Comparison of ENCODE assay signal across 11 cellular contexts in the genomic region with DNA sequence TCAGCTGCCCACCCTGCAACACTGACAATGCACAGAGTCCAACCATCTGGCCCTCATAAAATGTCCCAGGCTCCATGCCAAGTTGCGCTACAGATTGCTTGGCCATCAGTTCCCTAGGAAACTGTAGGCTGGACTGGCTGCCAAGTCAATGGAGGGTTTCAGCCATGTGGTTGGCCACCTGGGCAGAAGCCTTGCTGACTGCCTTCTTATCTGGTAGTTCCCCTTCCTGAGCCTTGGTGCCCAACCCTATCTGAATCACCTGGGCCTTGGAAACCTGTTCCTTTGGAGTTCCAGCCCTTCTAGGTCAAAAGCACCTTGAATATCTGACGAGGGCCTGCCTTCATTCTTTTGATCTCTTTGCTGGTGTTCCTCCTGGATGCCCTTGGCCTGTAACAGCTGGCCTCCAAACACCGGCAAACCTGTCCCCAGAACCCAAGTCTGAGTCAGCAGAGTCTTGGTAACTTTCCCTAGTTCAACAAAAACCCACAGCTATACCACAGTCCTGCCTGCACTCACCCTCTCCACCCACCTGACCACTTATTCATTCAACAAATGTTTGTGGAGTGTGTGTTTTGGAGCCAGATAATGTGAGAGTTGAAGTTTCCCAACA. TPM values are rescaled to one million over a fixed set of nuclear protein-coding genes. Genes with fewer than 3 reads are reported as not detected.
DNase-seq lines count a peak whose midpoint lies in the region; ATAC-seq and TF ChIP-seq lines count a peak whose summit lies in the region.
"Had no signal": no experiment of that assay in that cellular context is flagged by ENCODE, and none has a peak within 500 bp of the region (broad histone marks: within the 10 kb centered on the region; RNA-seq: fewer than 3 reads in every experiment).

No MANE protein-coding gene starts in this region.

- no peak overlapping the region for H3K27ac ChIP-seq in BLaER1 treated with 17β-estradiol and CSF1 and Interleukin-3, amounts not matched to agents 10 nM and 100 nM
- no peak overlapping the region for H3K27ac ChIP-seq in vagina
- H3K27ac ChIP-seq: thoracic aorta had no signal

- no peak for TF ChIP-seq POLR2A in vagina (IDR thresholded peaks at IDR 0.05)

- peak overlapping the region; percentile 8 to 60 (median 46); a peak in 21 of 22 replicates for H3K4me2 ChIP-seq in BLaER1 treated with 17β-estradiol and CSF1 and Interleukin-3, amounts not matched to agents 10 nM and 100 nM

- H3K4me3 Mint-ChIP-seq in activated B cell treated with CpG ODN at 0.5 μM for 24 hours, result peak overlapping the region; percentile 21
- H3K4me3 Mint-ChIP-seq: neural crest cell had no signal

- H4K20me1 ChIP-seq in BLaER1 treated with 17β-estradiol and CSF1 and Interleukin-3, amounts not matched to agents 10 nM and 100 nM, result no peaks in the 10 kb centered on the region

- CTCF ChIA-PET in activated B cell treated with CpG ODN at 0.5 μM for 24 hours (lab: Charles Lee), result no interaction called here

- peaks cover 59% of the 10 kb centered on the region for H3K4me1 Mint-ChIP-seq in activated B cell treated with CpG ODN at 0.5 μM for 24 hours
- H3K4me1 Mint-ChIP-seq: neural crest cell had no signal

- no peaks in the 10 kb centered on the region for H3K36me3 Mint-ChIP-seq in activated B cell treated with CpG ODN at 0.5 μM for 24 hours (ENCODE audit: low read depth)

- H3K4me3 ChIP-seq in BLaER1 treated with 17β-estradiol and CSF1 and Interleukin-3, amounts not matched to agents 10 nM and 100 nM, result no peak overlapping the region
- H3K4me3 ChIP-seq in kidney epithelial cell (ENCODE audit: low read depth, low read length) (no peak overlapping the region), HAP-1 (no peak overlapping the region), vagina (no peak overlapping the region)
- H3K4me3 ChIP-seq: thoracic aorta had no signal

- peaks cover 14 to 39% (median 19%) of the 10 kb centered on the region in 11 experiments for H3K9me3 ChIP-seq in BLaER1 treated with 17β-estradiol and CSF1 and Interleukin-3, amounts not matched to agents 10 nM and 100 nM (replicated peaks in 1 of 11)
- H3K9me3 ChIP-seq in HAP-1, result no peaks in the 10 kb centered on the region
- H3K9me3 ChIP-seq in vagina, result no peaks in the 10 kb centered on the region
- H3K9me3 ChIP-seq: thoracic aorta had no signal

- peak; percentile 32 for ATAC-seq in HG02884 (IDR thresholded peaks at IDR 0.05; ENCODE audit: unreplicated experiment)
- ATAC-seq in activated B cell treated with CpG ODN at 0.5 μM for 24 hours (ENCODE audit: low read depth), result peak; percentile 22
- ATAC-seq in HG03354 (IDR thresholded peaks at IDR 0.05; ENCODE audit: poor library complexity, severe bottlenecking, unreplicated experiment), result no peak

- POLR2A ChIA-PET in activated B cell treated with CpG ODN at 0.5 μM for 24 hours (lab: Charles Lee), result interaction anchor here (1.6 to 8.8 kb wide), 2 partner anchors 14 to 38 kb away, joined by 16 to 168 read pairs; a partner anchor contains a TSS

- in situ Hi-C loops in HAP-1 (cut with MboI; ENCODE audit: low sequenced_read_pairs), result no loop called here

- H3K36me3 ChIP-seq in BLaER1 treated with 17β-estradiol and CSF1 and Interleukin-3, amounts not matched to agents 10 nM and 100 nM, result no peaks in the 10 kb centered on the region
- H3K36me3 ChIP-seq in kidney epithelial cell (ENCODE audit: control insufficient read depth, insufficient read depth, low read length) (no peaks in the 10 kb centered on the region), HAP-1 (replicated peaks) (no peaks in the 10 kb centered on the region), vagina (no peaks in the 10 kb centered on the region)
- H3K36me3 ChIP-seq: thoracic aorta had no signal

- peak overlapping the region; percentile 81 for H3K27ac Mint-ChIP-seq in activated B cell treated with CpG ODN at 0.5 μM for 24 hours

- H3K27me3 ChIP-seq in BLaER1 treated with 17β-estradiol and CSF1 and Interleukin-3, amounts not matched to agents 10 nM and 100 nM, result no peaks in the 10 kb centered on the region
- H3K27me3 ChIP-seq in kidney epithelial cell (ENCODE audit: control insufficient read depth, insufficient read depth, low read length) (peaks cover 7% of the 10 kb centered on the region), HAP-1 (ENCODE audit: low read depth) (no peaks in the 10 kb centered on the region), vagina (no peaks in the 10 kb centered on the region)

- no peak overlapping the region for H3K9ac ChIP-seq in BLaER1 treated with 17β-estradiol and CSF1 and Interleukin-3, amounts not matched to agents 10 nM and 100 nM

- intact Hi-C loops in activated B cell treated with CpG ODN at 0.5 μM for 24 hours (cut with micrococcal nuclease) (loop anchor here (1.0 to 10.0 kb wide), 2 partner anchors 9 to 299 kb away; no protein-coding TSS in a partner anchor), vagina (cut with DNase I) (no loop called here)

- no peaks in the 10 kb centered on the region for H3K27me3 Mint-ChIP-seq in activated B cell treated with CpG ODN at 0.5 μM for 24 hours

- peaks cover 4% of the 10 kb centered on the region for H3K9me3 Mint-ChIP-seq in activated B cell treated with CpG ODN at 0.5 μM for 24 hours

- TF ChIP-seq CTCF in activated B cell treated with CpG ODN at 0.5 μM for 24 hours (IDR thresholded peaks at IDR 0.05) (no peak), kidney epithelial cell (IDR thresholded peaks at IDR 0.05; ENCODE audit: insufficient read depth, low read length, poor library complexity, severe bottlenecking) (no peak), vagina (IDR thresholded peaks at IDR 0.05) (no peak)

- DNase-seq in activated B cell treated with CpG ODN at 0.5 μM for 24 hours (no peak), kidney epithelial cell (ENCODE audit: low read depth) (peak; percentile 47), HAP-1 (ENCODE audit: low spot score in 2 of 2) (no peak), NK-92 (lab: John Stamatoyannopoulos, UW; ENCODE audit: unreplicated experiment) (no peak), vagina (ENCODE audit: extremely low spot score in 2 of 2) (no peak)
- DNase-seq: caudate nucleus had no signal

- H3K4me1 ChIP-seq in BLaER1 treated with 17β-estradiol and CSF1 and Interleukin-3, amounts not matched to agents 10 nM and 100 nM, result peaks cover 36 to 57% (median 47%) of the 10 kb centered on the region in 10 experiments
- H3K4me1 ChIP-seq in HAP-1 (no peaks in the 10 kb centered on the region), vagina (peaks cover 7% of the 10 kb centered on the region)

RNA-seq across cellular contexts. Expression of a gene that starts 37.4 kb away (rescaled TPM):
- total RNA-seq in activated B cell treated with CpG ODN at 0.5 μM for 24 hours, result 13.8 and 15.5 TPM in 2 replicates
- total RNA-seq in kidney epithelial cell, result 9.7 and 11.5 TPM in 2 replicates
- 24.6 TPM for total RNA-seq in vagina
